In genomic region chr22:27115816-27116256, GRCh38 we compare ENCODE assay signal across 13 cellular contexts.
DNase-seq lines count a peak whose midpoint lies in the region; ATAC-seq and TF ChIP-seq lines count a peak whose summit lies in the region.
"Had no signal": no experiment of that assay in that cellular context is flagged by ENCODE, and none has a peak within 500 bp of the region (broad histone marks: within the 10 kb centered on the region; RNA-seq: fewer than 3 reads in every experiment).

No MANE protein-coding gene starts in this region.

- no peak overlapping the region for H3K4ac ChIP-seq in mesendoderm (ENCODE audit: low read depth, low read length)

- no peaks in the 10 kb centered on the region for H3K79me2 ChIP-seq in mesendoderm (ENCODE audit: control insufficient read depth, insufficient read depth, low read length)

- peak; percentile 97 for DNase-seq in Caki2 (ENCODE audit: low read depth)
- DNase-seq in NCI-H460 (ENCODE audit: extremely low read depth, low read depth): peak; percentile 83
- DNase-seq in dermis blood vessel endothelial cell: peak; percentile 87
- DNase-seq in mesendoderm: peak; percentile 93
- DNase-seq in activated CD8-positive, alpha-beta memory T cell treated with anti-CD3 and anti-CD28 coated beads, Interleukin-2, amount 10 ng/mL, durations not matched to agents 7 days and 5 days: no peak
- DNase-seq in NCI-H2196 (lab: John Stamatoyannopoulos, UW; ENCODE audit: unreplicated experiment): no peak
- DNase-seq in glutamatergic neuron: no peak
- DNase-seq: activated T-cell treated with anti-CD3 and anti-CD28 coated beads for 4 hours, aorta, esophagus squamous epithelium, Kasumi-1, RPMI8226 had no signal

- no peaks in the 10 kb centered on the region for H3K27me3 ChIP-seq in mesendoderm (ENCODE audit: insufficient read depth, low read length, poor library complexity)
- H3K27me3 ChIP-seq: esophagus squamous epithelium had no signal

- no peak overlapping the region for H3K23ac ChIP-seq in mesendoderm (ENCODE audit: low read length)

- no peaks in the 10 kb centered on the region for H3K4me1 ChIP-seq in mesendoderm (ENCODE audit: control insufficient read depth, low read depth, low read length)

- no CpG with 5 or more reads among the region's 5 CpGs for WGBS in mesendoderm (ENCODE audit: extremely low coverage, insufficient coverage, low lambda C conversion rate)

- CTCF ChIA-PET in activated CD8-positive, alpha-beta memory T cell treated with anti-CD3 and anti-CD28 coated beads, Interleukin-2, amount 10 ng/mL, durations not matched to agents 7 days and 5 days (lab: Charles Lee): no interaction called here

- H3K27ac ChIP-seq in mesendoderm (ENCODE audit: low read depth, low read length): no peak overlapping the region
- H3K27ac ChIP-seq: esophagus squamous epithelium had no signal

- no peak overlapping the region for H4K5ac ChIP-seq in mesendoderm (ENCODE audit: low read length)

- H3K27ac Mint-ChIP-seq in activated CD8-positive, alpha-beta memory T cell treated with anti-CD3 and anti-CD28 coated beads, Interleukin-2, amount 10 ng/mL, durations not matched to agents 7 days and 5 days: no peak overlapping the region
- H3K27ac Mint-ChIP-seq in glutamatergic neuron (ENCODE audit: unreplicated experiment): no peak overlapping the region

- no peak overlapping the region for H3K9ac ChIP-seq in mesendoderm (ENCODE audit: low read length)

- in situ Hi-C loops in Caki2 (cut with HindIII; ENCODE audit: low pct_unique_long_range_greater_than_20kb, low sequenced_read_pairs): no loop called here

- TF ChIP-seq CTCF in glutamatergic neuron (IDR thresholded peaks at IDR 0.05; ENCODE audit: partially characterized antibody, unreplicated experiment): no peak

- no peak overlapping the region for H3K18ac ChIP-seq in mesendoderm (ENCODE audit: low read length)

- H3K27me3 Mint-ChIP-seq in activated CD8-positive, alpha-beta memory T cell treated with anti-CD3 and anti-CD28 coated beads, Interleukin-2, amount 10 ng/mL, durations not matched to agents 7 days and 5 days: peaks cover 2% of the 10 kb centered on the region
- H3K27me3 Mint-ChIP-seq in glutamatergic neuron (ENCODE audit: unreplicated experiment): peaks cover 4% of the 10 kb centered on the region

- no peak overlapping the region for H2BK5ac ChIP-seq in mesendoderm (ENCODE audit: low read length)

- H2BK120ac ChIP-seq in mesendoderm (ENCODE audit: low read depth, low read length): no peak overlapping the region

- no peaks in the 10 kb centered on the region for H3K36me3 ChIP-seq in mesendoderm (ENCODE audit: control insufficient read depth, insufficient read depth, low read length)
- H3K36me3 ChIP-seq: esophagus squamous epithelium had no signal

- ATAC-seq in HG02763 (IDR thresholded peaks at IDR 0.05; ENCODE audit: unreplicated experiment): no peak
- no peak for ATAC-seq in activated CD8-positive, alpha-beta memory T cell treated with anti-CD3 and anti-CD28 coated beads, Interleukin-2, amount 10 ng/mL, durations not matched to agents 7 days and 5 days

- H3K4me1 Mint-ChIP-seq in activated CD8-positive, alpha-beta memory T cell treated with anti-CD3 and anti-CD28 coated beads, Interleukin-2, amount 10 ng/mL, durations not matched to agents 7 days and 5 days: no peaks in the 10 kb centered on the region
- peaks cover 3% of the 10 kb centered on the region for H3K4me1 Mint-ChIP-seq in glutamatergic neuron (ENCODE audit: low read depth, unreplicated experiment)

- H3K36me3 Mint-ChIP-seq in activated CD8-positive, alpha-beta memory T cell treated with anti-CD3 and anti-CD28 coated beads, Interleukin-2, amount 10 ng/mL, durations not matched to agents 7 days and 5 days: no peaks in the 10 kb centered on the region
- H3K36me3 Mint-ChIP-seq in glutamatergic neuron (ENCODE audit: unreplicated experiment): no peaks in the 10 kb centered on the region

- no peak overlapping the region for H3K4me2 ChIP-seq in mesendoderm (ENCODE audit: low read length)

- H3K9me3 Mint-ChIP-seq in activated CD8-positive, alpha-beta memory T cell treated with anti-CD3 and anti-CD28 coated beads, Interleukin-2, amount 10 ng/mL, durations not matched to agents 7 days and 5 days (ENCODE audit: low read depth): no peaks in the 10 kb centered on the region
- H3K9me3 Mint-ChIP-seq in glutamatergic neuron (ENCODE audit: unreplicated experiment): peaks cover 2% of the 10 kb centered on the region

- no peak overlapping the region for H2BK15ac ChIP-seq in mesendoderm (replicated peaks; ENCODE audit: low read depth)

- no peak overlapping the region for H4K8ac ChIP-seq in mesendoderm (ENCODE audit: low read depth, low read length)

- no peak overlapping the region for H3K4me3 Mint-ChIP-seq in activated CD8-positive, alpha-beta memory T cell treated with anti-CD3 and anti-CD28 coated beads, Interleukin-2, amount 10 ng/mL, durations not matched to agents 7 days and 5 days
- no peak overlapping the region for H3K4me3 Mint-ChIP-seq in glutamatergic neuron (ENCODE audit: unreplicated experiment)

- no peak overlapping the region for H2AK5ac ChIP-seq in mesendoderm (ENCODE audit: low read length)

- no peak overlapping the region for H3K56ac ChIP-seq in mesendoderm (ENCODE audit: low read length)

- H3K79me1 ChIP-seq in mesendoderm (ENCODE audit: low read length): no peaks in the 10 kb centered on the region

- no peak overlapping the region for H3K4me3 ChIP-seq in mesendoderm (ENCODE audit: low read length)
- H3K4me3 ChIP-seq: esophagus squamous epithelium had no signal

Comparison
In these comparisons a context has a peak if more than half of its experiments do, and no peak if none do; other contexts are left out.
1. DNase-seq: peak in Caki2 (single experiment), NCI-H460 (single experiment), dermis blood vessel endothelial cell (single experiment) and mesendoderm (single experiment); none in activated CD8-positive, alpha-beta memory T cell treated with anti-CD3 and anti-CD28 coated beads, Interleukin-2, amount 10 ng/mL, durations not matched to agents 7 days and 5 days (single experiment), NCI-H2196 (single experiment) and glutamatergic neuron (single experiment).